9 cellular contexts compared by ENCODE assay signal in the genomic region with DNA sequence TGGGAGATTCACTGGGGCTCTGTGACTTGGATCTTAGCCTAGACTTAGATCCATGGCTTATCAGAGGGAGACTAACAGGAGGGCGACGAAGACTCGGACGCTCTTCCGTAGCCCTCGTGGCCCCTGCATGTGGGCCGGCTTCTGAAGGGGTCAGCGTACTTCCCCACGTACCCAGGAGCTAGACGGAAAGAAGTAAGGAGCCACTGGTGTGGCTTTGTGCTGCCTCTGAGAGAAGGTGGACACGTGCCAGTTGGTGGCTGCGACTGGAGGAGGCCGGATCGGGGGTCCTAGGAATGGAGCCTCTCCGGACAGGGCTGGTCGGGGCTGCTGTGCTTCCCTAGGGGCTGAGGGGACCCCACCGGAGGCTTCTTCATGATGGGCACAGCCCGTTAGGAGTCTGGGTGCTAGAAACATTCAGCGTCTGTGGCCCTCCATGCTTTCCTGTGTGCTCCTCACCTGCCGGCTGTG. TPM values are rescaled to one million over a fixed set of nuclear protein-coding genes. Genes with fewer than 3 reads are reported as not detected.
DNase-seq lines count a peak whose midpoint lies in the region; ATAC-seq and TF ChIP-seq lines count a peak whose summit lies in the region.
"Had no signal": no experiment of that assay in that cellular context is flagged by ENCODE, and none has a peak within 500 bp of the region (broad histone marks: within the 10 kb centered on the region; RNA-seq: fewer than 3 reads in every experiment).

No MANE protein-coding gene starts in this region.

- H3K27ac ChIP-seq in BLaER1 (peak overlapping the region; percentile 98), HL-60 (replicated peaks) (peak overlapping the region; percentile 97)

- peak overlapping the region; percentile 91 for H3K27ac Mint-ChIP-seq in activated naive CD4-positive, alpha-beta T cell treated with anti-CD3 and anti-CD28 coated beads, Interleukin-2, amount 10 ng/mL, durations not matched to agents 7 days and 5 days
- peak overlapping the region; percentile 97 for H3K27ac Mint-ChIP-seq in memory B cell

- no peak for TF ChIP-seq CTCF in HL-60 (IDR thresholded peaks at IDR 0.05; ENCODE audit: insufficient read depth, low read length)

- no peak for ATAC-seq in memory B cell (ENCODE audit: low read depth)
- ATAC-seq in HG02588 (IDR thresholded peaks at IDR 0.05; ENCODE audit: unreplicated experiment) = no peak

- DNase-seq in HL-60 (ENCODE audit: low read depth in 1 of 2, low spot score in 1 of 2) (peak in 1 of 2 experiments; percentile 47), memory B cell (ENCODE audit: low spot score in 2 of 2) (no peak), NCI-H2029 (lab: John Stamatoyannopoulos, UW) (no peak), G401 (ENCODE audit: low spot score) (no peak), NCI-H510A treated with DMSO at 0.1 percent for 48 hours (lab: John Stamatoyannopoulos, UW) (no peak)
- no peak for DNase-seq in activated naive CD4-positive, alpha-beta T cell treated with anti-CD3 and anti-CD28 coated beads, Interleukin-2, amount 10 ng/mL, durations not matched to agents 7 days and 5 days

- no peaks in the 10 kb centered on the region for H3K9me3 ChIP-seq in BLaER1

- H3K27me3 Mint-ChIP-seq in activated naive CD4-positive, alpha-beta T cell treated with anti-CD3 and anti-CD28 coated beads, Interleukin-2, amount 10 ng/mL, durations not matched to agents 7 days and 5 days = peaks cover 12% of the 10 kb centered on the region
- H3K27me3 Mint-ChIP-seq in memory B cell = no peaks in the 10 kb centered on the region

- H3K36me3 Mint-ChIP-seq in activated naive CD4-positive, alpha-beta T cell treated with anti-CD3 and anti-CD28 coated beads, Interleukin-2, amount 10 ng/mL, durations not matched to agents 7 days and 5 days = peaks cover 37% of the 10 kb centered on the region
- peaks cover 10% of the 10 kb centered on the region for H3K36me3 Mint-ChIP-seq in memory B cell

- peaks cover 78% of the 10 kb centered on the region for H3K4me1 ChIP-seq in BLaER1

- H3K36me3 ChIP-seq in BLaER1 = peaks cover 22% of the 10 kb centered on the region

- no peaks in the 10 kb centered on the region for H3K9me3 Mint-ChIP-seq in activated naive CD4-positive, alpha-beta T cell treated with anti-CD3 and anti-CD28 coated beads, Interleukin-2, amount 10 ng/mL, durations not matched to agents 7 days and 5 days
- H3K9me3 Mint-ChIP-seq in memory B cell = no peaks in the 10 kb centered on the region

- H3K27me3 ChIP-seq in BLaER1 (no peaks in the 10 kb centered on the region), HL-60 (ENCODE audit: insufficient read depth, poor library complexity, severe bottlenecking) (no peaks in the 10 kb centered on the region)

- H4K20me1 ChIP-seq in BLaER1 = peaks cover 46% of the 10 kb centered on the region

- H3K4me3 Mint-ChIP-seq in activated naive CD4-positive, alpha-beta T cell treated with anti-CD3 and anti-CD28 coated beads, Interleukin-2, amount 10 ng/mL, durations not matched to agents 7 days and 5 days = peak overlapping the region; percentile 84
- H3K4me3 Mint-ChIP-seq in memory B cell = peak overlapping the region; percentile 96

- peak overlapping the region; percentile 90 for H3K4me3 ChIP-seq in BLaER1
- peak overlapping the region; percentile 67 for H3K4me3 ChIP-seq in HL-60 (replicated peaks; ENCODE audit: insufficient read depth, low read length)

- CTCF ChIA-PET in activated naive CD4-positive, alpha-beta T cell treated with anti-CD3 and anti-CD28 coated beads, Interleukin-2, amount 10 ng/mL, durations not matched to agents 7 days and 5 days (lab: Charles Lee) = interaction anchor here (1.6 to 3.9 kb wide), 3 partner anchors 9 to 44 kb away, joined by 5 to 17 read pairs (median 6); no protein-coding TSS in a partner anchor

- peaks cover 79% of the 10 kb centered on the region for H3K4me1 Mint-ChIP-seq in activated naive CD4-positive, alpha-beta T cell treated with anti-CD3 and anti-CD28 coated beads, Interleukin-2, amount 10 ng/mL, durations not matched to agents 7 days and 5 days
- peaks cover 49% of the 10 kb centered on the region for H3K4me1 Mint-ChIP-seq in memory B cell

- peak overlapping the region; percentile 98 for H3K9ac ChIP-seq in BLaER1

- in situ Hi-C loops in G401 (cut with HindIII; ENCODE audit: low sequenced_read_pairs) = no loop called here

- peak overlapping the region; percentile 98 for H3K4me2 ChIP-seq in BLaER1

RNA-seq across cellular contexts. Expression of a gene that starts 1.0 kb away (rescaled TPM):
- 7.1 and 11.6 TPM in 2 replicates for total RNA-seq in G401 (2014; rRNA removed; shearing (Covaris generic))
- total RNA-seq: bronchial epithelial cell had no signal
